ENCODE assay signal across 15 cellular contexts in genomic region chr1:223258751-223259177, GRCh38.
DNase-seq lines count a peak whose midpoint lies in the region; ATAC-seq, FAIRE-seq and TF ChIP-seq lines count a peak whose summit lies in the region.
"Had no signal": no experiment of that assay in that cellular context is flagged by ENCODE, and none has a peak within 500 bp of the region (broad histone marks: within the 10 kb centered on the region; RNA-seq: fewer than 3 reads in every experiment).

No MANE protein-coding gene starts in this region.

- no peaks in the 10 kb centered on the region for H3K79me2 ChIP-seq in HepG2 (ENCODE audit: insufficient read depth, low read length)

- H3K36me3 ChIP-seq in brain microvascular endothelial cell (replicated peaks) (no peaks in the 10 kb centered on the region), HepG2 (replicated peaks in 1 of 2; ENCODE audit: control insufficient read depth in 1 of 2, insufficient read depth in 2 of 2, low read length in 2 of 2) (no peaks in the 10 kb centered on the region), psoas muscle (ENCODE audit: insufficient read depth in 1 of 2, low read depth in 1 of 2) (no peaks in the 10 kb centered on the region)
- H3K36me3 ChIP-seq: Peyer's patch, WERI-Rb-1 had no signal

- no peaks in the 10 kb centered on the region for H3K36me3 Mint-ChIP-seq in endothelial cell (ENCODE audit: low read depth, unreplicated experiment)

- FAIRE-seq in HepG2 (lab: Jason Lieb, UNC) = no peak

- intact Hi-C loops in HepG2 (cut with micrococcal nuclease; ENCODE audit: unreplicated experiment) = loop anchor here (10.0 kb wide), 1 partner anchor 114 kb away; the partner anchor contains the start of gene TLR5
- intact Hi-C loops in psoas muscle (cut with DNase I) = no loop called here

- no peak overlapping the region for H3K27ac ChIP-seq in brain microvascular endothelial cell
- H3K27ac ChIP-seq in HepG2 (ENCODE audit: extremely low read length, insufficient read depth, low read length) = no peak overlapping the region
- no peak overlapping the region for H3K27ac ChIP-seq in psoas muscle
- H3K27ac ChIP-seq: Peyer's patch, WERI-Rb-1 had no signal

- peaks cover 6% of the 10 kb centered on the region for H3K27me3 Mint-ChIP-seq in endothelial cell (ENCODE audit: unreplicated experiment)

- H3K9me3 ChIP-seq in HepG2 (ENCODE audit: low read length) (no peaks in the 10 kb centered on the region), psoas muscle (no peaks in the 10 kb centered on the region)
- H3K9me3 ChIP-seq: Peyer's patch had no signal

- no peak overlapping the region for H3K27ac Mint-ChIP-seq in endothelial cell (ENCODE audit: unreplicated experiment)
- H3K27ac Mint-ChIP-seq: activated T-cell treated with anti-CD3 and anti-CD28 coated beads, Interleukin-2, amount 50 U/mL, for 72 hours had no signal

- no peaks in the 10 kb centered on the region for H4K20me1 ChIP-seq in HepG2 (ENCODE audit: insufficient read depth, low read length)

- POLR2A ChIA-PET in HepG2 (lab: Yijun Ruan, JAX) = no interaction called here

- no peaks in the 10 kb centered on the region for H3K9me3 Mint-ChIP-seq in endothelial cell (ENCODE audit: unreplicated experiment)
- H3K9me3 Mint-ChIP-seq: activated T-cell treated with anti-CD3 and anti-CD28 coated beads, Interleukin-2, amount 50 U/mL, for 72 hours had no signal

- CTCF ChIA-PET in HepG2 (lab: Yijun Ruan, JAX; ENCODE audit: low intra/inter-chr PET ratio, low total read pairs) = no interaction called here

- 0% methylated on average over 2 of the region's 6 CpGs for WGBS in HepG2 (ENCODE audit: low lambda C conversion rate)
- 40 to 64% (median 50%) methylated on average over 6 of the region's 6 CpGs for WGBS in psoas muscle, 3 donors

- H3K9ac ChIP-seq in HepG2 (ENCODE audit: insufficient read depth, low read depth, low read length) = no peak overlapping the region

- H3K4me3 Mint-ChIP-seq in endothelial cell (ENCODE audit: unreplicated experiment) = no peak overlapping the region
- H3K4me3 Mint-ChIP-seq: activated T-cell treated with anti-CD3 and anti-CD28 coated beads, Interleukin-2, amount 50 U/mL, for 72 hours had no signal

- no peak for TF ChIP-seq POLR2A in HepG2 (IDR thresholded peaks at IDR 0.05; ENCODE audit: insufficient read depth in 1 of 2, low read depth in 2 of 2, low read length in 2 of 2)

- in situ Hi-C loops in brain microvascular endothelial cell (cut with HindIII; ENCODE audit: low pct_ligation_motif_present, low sequenced_read_pairs) = no loop called here
- in situ Hi-C loops in HepG2 (cut with HindIII; ENCODE audit: extremely low pct_ligation_motif_present, low pct_unique_long_range_greater_than_20kb) = no loop called here

- no peak for TF ChIP-seq RAD21 in Ishikawa (IDR thresholded peaks at IDR 0.05; ENCODE audit: low read depth)
- TF ChIP-seq RAD21 in HepG2 (CRISPR knock-in tag; IDR thresholded peaks at IDR 0.05) = no peak

- BruUV-seq in HepG2 (replicated peaks; lab: Mats Ljungman, UMichigan) = no TSS peak

- peaks cover 3% of the 10 kb centered on the region for H3K4me1 Mint-ChIP-seq in endothelial cell (ENCODE audit: unreplicated experiment)

- H2AFZ ChIP-seq in HepG2 (ENCODE audit: low read length) = no peak overlapping the region

- ATAC-seq in HepG2 = peak; percentile 71
- ATAC-seq in GM18502 (IDR thresholded peaks at IDR 0.05; ENCODE audit: poor library complexity, unreplicated experiment) = no peak
- ATAC-seq in psoas muscle = no peak
- ATAC-seq: activated T-cell treated with anti-CD3 and anti-CD28 coated beads, Interleukin-2, amount 50 U/mL, for 72 hours had no signal

- H3K4me3 ChIP-seq in brain microvascular endothelial cell (ENCODE audit: low read depth, low read length) (no peak overlapping the region), HepG2 (replicated peaks in 1 of 3; ENCODE audit: insufficient read depth in 1 of 3, low read depth in 2 of 3, low read length in 3 of 3) (no peak overlapping the region), psoas muscle (no peak overlapping the region)
- H3K4me3 ChIP-seq: Peyer's patch had no signal

- TF ChIP-seq EP300 in Ishikawa (IDR thresholded peaks at IDR 0.05; ENCODE audit: borderline replicate concordance) = no peak
- no peak for TF ChIP-seq EP300 in HepG2 (IDR thresholded peaks at IDR 0.05; ENCODE audit: low read depth in 2 of 2, low read length in 2 of 2)
- TF ChIP-seq EP300 in HepG2 (CRISPR knock-in tag; IDR thresholded peaks at IDR 0.05; ENCODE audit: borderline replicate concordance) = no peak

- no peak overlapping the region for H3K4me2 ChIP-seq in HepG2 (ENCODE audit: low read depth, low read length)

- DNase-seq in EL (peak; percentile 65), brain microvascular endothelial cell (peak; percentile 39), HepG2 (ENCODE audit: low spot score) (peak; percentile 10), endothelial cell (ENCODE audit: low spot score) (no peak), inferior parietal cortex (ENCODE audit: extremely low spot score) (no peak), psoas muscle (no peak)
- DNase-seq: activated T-cell treated with anti-CD3 and anti-CD28 coated beads, Interleukin-2, amount 50 U/mL, for 72 hours; cortex of kidney; DMS79; hippocampal formation; NCI-H1048; Peyer's patch; WERI-Rb-1 had no signal

- H3K4me1 ChIP-seq in HepG2 (ENCODE audit: insufficient read depth, low read length) (no peaks in the 10 kb centered on the region), psoas muscle (no peaks in the 10 kb centered on the region)
- H3K4me1 ChIP-seq: Peyer's patch had no signal

- no peak for TF ChIP-seq CTCF in brain microvascular endothelial cell (IDR thresholded peaks at IDR 0.05; ENCODE audit: low read depth, low read length, missing control alignments)
- TF ChIP-seq CTCF in HepG2 (CRISPR knock-in tag; IDR thresholded peaks at IDR 0.05) = no peak
- TF ChIP-seq CTCF in endothelial cell (IDR thresholded peaks at IDR 0.05; ENCODE audit: unreplicated experiment) = no peak
- TF ChIP-seq CTCF in psoas muscle (IDR thresholded peaks at IDR 0.05) = no peak

- H3K27me3 ChIP-seq in brain microvascular endothelial cell (replicated peaks) (no peaks in the 10 kb centered on the region), HepG2 (ENCODE audit: control insufficient read depth in 1 of 2, insufficient read depth in 2 of 2, low read length in 2 of 2) (peaks cover 0 to 26% of the 10 kb centered on the region in 2 experiments; a peak in 3 of 5 replicates), psoas muscle (ENCODE audit: insufficient read depth in 3 of 3, low read length in 2 of 3) (no peaks in the 10 kb centered on the region)
- H3K27me3 ChIP-seq: Peyer's patch had no signal

TF ChIP-seq in Ishikawa, 13 proteins besides CTCF, POLR2A, EP300 and RAD21:
- TF ChIP-seq EGR1 (IDR thresholded peaks at IDR 0.05) = no peak
- TF ChIP-seq CEBPB (IDR thresholded peaks at IDR 0.05) = 0 out of 2 replicates have a peak, but pooled peaks have one; percentile 48

TF ChIP-seq in HepG2, 621 proteins besides CTCF, POLR2A, EP300 and RAD21:
- TF ChIP-seq FOSL2 (CRISPR knock-in tag; IDR thresholded peaks at IDR 0.05) = peak; percentile 77
- no peak for TF ChIP-seq IKZF1 (IDR thresholded peaks at IDR 0.05)

Comparison
In these comparisons a context has a peak if more than half of its experiments do, and no peak if none do; other contexts are left out.
1. DNase-seq: peak in EL (single experiment), brain microvascular endothelial cell (single experiment) and HepG2 (single experiment); none in endothelial cell (single experiment), inferior parietal cortex (single experiment) and psoas muscle (0 of 2).